In genomic region chr17:37300683-37301082, GRCh38 we compare ENCODE assay signal across 1 cellular context.
TF ChIP-seq lines count a peak whose summit lies in the region.

No MANE protein-coding gene starts in this region.

TF ChIP-seq in SK-N-SH, 30 proteins besides CTCF, POLR2A, EP300 and RAD21 (continued from another document):
- TF ChIP-seq, protein P1, sequence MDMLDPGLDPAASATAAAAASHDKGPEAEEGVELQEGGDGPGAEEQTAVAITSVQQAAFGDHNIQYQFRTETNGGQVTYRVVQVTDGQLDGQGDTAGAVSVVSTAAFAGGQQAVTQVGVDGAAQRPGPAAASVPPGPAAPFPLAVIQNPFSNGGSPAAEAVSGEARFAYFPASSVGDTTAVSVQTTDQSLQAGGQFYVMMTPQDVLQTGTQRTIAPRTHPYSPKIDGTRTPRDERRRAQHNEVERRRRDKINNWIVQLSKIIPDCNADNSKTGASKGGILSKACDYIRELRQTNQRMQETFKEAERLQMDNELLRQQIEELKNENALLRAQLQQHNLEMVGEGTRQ (IDR thresholded peaks at IDR 0.05; ENCODE audit: borderline replicate concordance, low read depth, low read length), result no peak
- TF ChIP-seq YY1 (IDR thresholded peaks at IDR 0.05; ENCODE audit: low read depth), result no peak
TF ChIP-seq in SK-N-SH: peak in this region for 0.
